ENCODE assay signal across 8 cellular contexts in the genomic region with DNA sequence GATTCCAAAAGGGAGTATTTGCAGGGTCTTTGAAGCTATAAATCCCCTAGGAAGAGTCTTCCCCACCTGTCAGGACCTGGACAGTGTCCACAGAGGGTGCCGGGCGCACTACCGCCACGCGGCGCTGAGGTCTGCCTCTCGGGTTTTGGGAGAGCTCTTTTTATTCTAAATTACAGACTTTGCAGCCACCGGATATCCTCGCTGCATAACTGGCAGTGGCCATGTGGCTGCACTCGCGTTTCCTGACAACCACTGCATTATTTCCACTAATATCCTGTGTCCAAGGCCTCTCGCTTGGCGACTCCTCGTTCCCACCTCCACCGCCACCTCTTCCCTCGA. TPM values are rescaled to one million over a fixed set of nuclear protein-coding genes. Genes with fewer than 3 reads are reported as not detected.
DNase-seq lines count a peak whose midpoint lies in the region; ATAC-seq and TF ChIP-seq lines count a peak whose summit lies in the region.

No MANE protein-coding gene starts in this region.

- peaks cover 36% of the 10 kb centered on the region for H3K4me1 ChIP-seq in lower lobe of right lung

- TF ChIP-seq CTCF in GM12872 (IDR thresholded peaks at IDR 0.05; ENCODE audit: insufficient read depth, low read depth, low read length) (peak; percentile 44), lower lobe of right lung (IDR thresholded peaks at IDR 0.05) (peak; percentile 23)

- peak overlapping the region; percentile 88 for H3K4me3 ChIP-seq in lower lobe of right lung

- peak overlapping the region; percentile 82 for H3K27ac ChIP-seq in lower lobe of right lung

- no peaks in the 10 kb centered on the region for H3K9me3 ChIP-seq in lower lobe of right lung

- DNase-seq in ACHN (peak; percentile 17), lower lobe of right lung (peak; percentile 63), superior temporal gyrus (ENCODE audit: extremely low spot score) (peak; percentile 63)
- DNase-seq in effector CD4-positive, alpha-beta T cell, result peak; percentile 20
- DNase-seq in NK-92 treated with Interleukin-12 subunit alpha and Interleukin-12 subunit beta, amount 100 ng/mL, for 24 hours (lab: John Stamatoyannopoulos, UW), result no peak

- intact Hi-C loops in lower lobe of right lung (cut with DNase I), result no loop called here

- H3K36me3 ChIP-seq in lower lobe of right lung, result no peaks in the 10 kb centered on the region

- peak; percentile 10 for ATAC-seq in HG03432 (IDR thresholded peaks at IDR 0.05; ENCODE audit: unreplicated experiment)
- ATAC-seq in SK-N-SH treated with all-trans-retinoic acid at 6 μM for 48 hours, result peak; percentile 46
- ATAC-seq in lower lobe of right lung, result peak; percentile 44 to 48

- in situ Hi-C loops in ACHN (cut with HindIII; ENCODE audit: low pct_ligation_motif_present, low pct_unique_long_range_greater_than_20kb, low sequenced_read_pairs), result no loop called here

- no peaks in the 10 kb centered on the region for H3K27me3 ChIP-seq in lower lobe of right lung (ENCODE audit: low read depth)

TF ChIP-seq in SK-N-SH treated with all-trans-retinoic acid at 6 μM for 48 hours, 23 proteins besides CTCF, POLR2A, EP300 and RAD21:
- 0 out of 2 replicates have a peak, but pooled peaks have one; percentile 13 for TF ChIP-seq ZFP3 (CRISPR knock-in tag; IDR thresholded peaks at IDR 0.05)
- TF ChIP-seq CSDC2 (CRISPR knock-in tag; IDR thresholded peaks at IDR 0.05), result peak; percentile 42; the same call in 1 of the 2 replicates
- no peak for TF ChIP-seq ISL1 (CRISPR knock-in tag; IDR thresholded peaks at IDR 0.05)
TF ChIP-seq in SK-N-SH treated with all-trans-retinoic acid at 6 μM for 48 hours: peak in this region for 2.

RNA-seq across cellular contexts. Expression of a gene that starts 0.6 kb away (rescaled TPM):
- 21.7 TPM for total RNA-seq in lower lobe of right lung
